ENCODE assay signal across 1 cellular context in genomic region chr6:156809034-156809433, GRCh38.
TF ChIP-seq lines count a peak whose summit lies in the region.

No MANE protein-coding gene starts in this region.

TF ChIP-seq in K562, 482 proteins besides CTCF, POLR2A, EP300 and RAD21 (continued from another document and continues in another):
- no peak for TF ChIP-seq ZBTB33 (CRISPR knock-in tag; IDR thresholded peaks at IDR 0.05)
- TF ChIP-seq NELFE (IDR thresholded peaks at IDR 0.05; ENCODE audit: insufficient read depth, insufficient read length) = no peak
- no peak for TF ChIP-seq ZBTB11 (CRISPR knock-in tag; IDR thresholded peaks at IDR 0.05)
- TF ChIP-seq ZNF699 (CRISPR knock-in tag; IDR thresholded peaks at IDR 0.05; ENCODE audit: insufficient replicate concordance) = no peak
- peak; percentile 23; the same call in 1 of the 2 replicates for TF ChIP-seq TEAD4 (IDR thresholded peaks at IDR 0.05; ENCODE audit: low read length)
- TF ChIP-seq TEAD4 (CRISPR knock-in tag; IDR thresholded peaks at IDR 0.05; ENCODE audit: borderline replicate concordance) = no peak
- TF ChIP-seq PRPF4 (IDR thresholded peaks at IDR 0.05; ENCODE audit: insufficient read depth, low read depth, low read length, poor library complexity, severe bottlenecking) = no peak
- no peak for TF ChIP-seq CBFA2T2 (conservative IDR thresholded peaks at IDR 0.05)
- no peak for TF ChIP-seq ZNF445 (CRISPR knock-in tag; IDR thresholded peaks at IDR 0.05; ENCODE audit: low read depth)
- no peak for TF ChIP-seq STAT6 (CRISPR knock-in tag; IDR thresholded peaks at IDR 0.05)
- 0 out of 4 replicates have a peak, but pooled peaks of 1 of the 2 experiments have one; percentile 22 for TF ChIP-seq KDM1A (IDR thresholded peaks at IDR 0.05)
- no peak for TF ChIP-seq BACH1 (tag; IDR thresholded peaks at IDR 0.05)
- TF ChIP-seq EHMT2 (IDR thresholded peaks at IDR 0.05) = no peak
- TF ChIP-seq SAP30 (IDR thresholded peaks at IDR 0.05; ENCODE audit: borderline replicate concordance, insufficient read depth, low read depth, low read length, poor library complexity, severe bottlenecking) = no peak
- no peak for TF ChIP-seq ELF1 (tag; IDR thresholded peaks at IDR 0.05)
- TF ChIP-seq MGA (IDR thresholded peaks at IDR 0.05) = peak; percentile 83
- TF ChIP-seq HSF4 (CRISPR knock-in tag; IDR thresholded peaks at IDR 0.05; ENCODE audit: borderline replicate concordance) = no peak
- no peak for TF ChIP-seq GABPB1 (CRISPR knock-in tag; IDR thresholded peaks at IDR 0.05)
- no peak for TF ChIP-seq ZNF586 (CRISPR knock-in tag; conservative IDR thresholded peaks at IDR 0.05)
- peak; percentile 58; the same call in 1 of the 2 replicates for TF ChIP-seq MAX (CRISPR knock-in tag; IDR thresholded peaks at IDR 0.05)
- no peak for TF ChIP-seq NFIX (CRISPR knock-in tag; IDR thresholded peaks at IDR 0.05; ENCODE audit: low read depth)
- TF ChIP-seq JUND (IDR thresholded peaks at IDR 0.05; ENCODE audit: borderline replicate concordance, low read depth, low read length) = 0 out of 2 replicates have a peak, but pooled peaks have one; percentile 12
- TF ChIP-seq JUND (tag; IDR thresholded peaks at IDR 0.05; ENCODE audit: borderline replicate concordance, low read depth, low read length) = no peak
- TF ChIP-seq ZNF133 (CRISPR knock-in tag; IDR thresholded peaks at IDR 0.05) = no peak
- TF ChIP-seq ID3 (CRISPR knock-in tag; IDR thresholded peaks at IDR 0.05) = no peak
- TF ChIP-seq ID3 (tag; IDR thresholded peaks at IDR 0.05) = no peak
- TF ChIP-seq KAT7 (CRISPR knock-in tag; IDR thresholded peaks at IDR 0.05; ENCODE audit: borderline replicate concordance) = no peak
- TF ChIP-seq ZNF592 (IDR thresholded peaks at IDR 0.05) = peak; percentile 65; the same call in 1 of the 2 replicates
- TF ChIP-seq BDP1 (IDR thresholded peaks at IDR 0.05; ENCODE audit: insufficient read depth, insufficient read length) = no peak
